Comparison of ENCODE assay signal across 9 cellular contexts in the genomic region with DNA sequence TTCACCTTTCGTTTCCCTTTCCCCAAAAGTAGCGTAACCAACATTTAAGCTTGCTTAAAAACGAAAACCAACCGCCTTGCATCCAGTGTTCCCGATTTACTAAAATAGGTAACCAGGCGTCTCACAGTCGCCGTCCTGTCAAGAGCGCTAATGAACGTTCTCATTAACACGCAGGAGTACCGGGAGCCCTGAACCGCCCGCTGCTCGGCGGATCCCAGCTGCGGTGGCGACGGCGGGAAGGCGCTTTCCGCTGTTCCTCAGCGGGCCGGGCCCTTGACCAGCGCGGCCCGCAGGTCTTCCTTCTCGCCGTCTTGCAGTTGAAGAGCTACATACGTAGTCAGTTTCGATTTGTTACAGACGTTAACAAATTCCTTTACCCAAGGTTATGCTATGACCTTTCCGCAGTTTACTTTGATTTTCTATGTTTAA. TPM values are rescaled to one million over a fixed set of nuclear protein-coding genes. Genes with fewer than 3 reads are reported as not detected.
A peak's percentile ranks its signal among the peaks of the same experiment; 100 is the strongest.
DNase-seq lines count a peak whose midpoint lies in the region; ATAC-seq, FAIRE-seq and TF ChIP-seq lines count a peak whose summit lies in the region.
"Had no signal": no experiment of that assay in that cellular context is flagged by ENCODE, and none has a peak within 500 bp of the region (broad histone marks: within the 10 kb centered on the region; RNA-seq: fewer than 3 reads in every experiment).

No MANE protein-coding gene starts in this region.

- H3K27me3 ChIP-seq in tibial artery = peaks cover 0 to 92% of the 10 kb centered on the region in 2 donors

- FAIRE-seq in HTR-8/SVneo (lab: Jason Lieb, UNC) = no peak

- H3K27ac ChIP-seq in tibial artery = no peak overlapping the region

- intact Hi-C loops in tibial artery (cut with DNase I; ENCODE audit: low total_unique reads) = no loop called here

- H3K36me3 Mint-ChIP-seq in activated T-cell treated with anti-CD3 and anti-CD28 coated beads, Interleukin-2, amount 50 U/mL, for 4 hours (ENCODE audit: insufficient read depth) = no peaks in the 10 kb centered on the region
- no peaks in the 10 kb centered on the region for H3K36me3 Mint-ChIP-seq in activated naive CD8-positive, alpha-beta T cell treated with anti-CD3 and anti-CD28 coated beads for 36 hours

- no peaks in the 10 kb centered on the region for H3K9me3 Mint-ChIP-seq in activated T-cell treated with anti-CD3 and anti-CD28 coated beads, Interleukin-2, amount 50 U/mL, for 4 hours
- no peaks in the 10 kb centered on the region for H3K9me3 Mint-ChIP-seq in activated naive CD8-positive, alpha-beta T cell treated with anti-CD3 and anti-CD28 coated beads for 36 hours

- no peak overlapping the region for H3K27ac Mint-ChIP-seq in activated naive CD8-positive, alpha-beta T cell treated with anti-CD3 and anti-CD28 coated beads for 36 hours

- H3K9me3 ChIP-seq in tibial artery = peaks cover 6 to 8% (median 8%) of the 10 kb centered on the region in 3 donors

- H3K36me3 ChIP-seq in tibial artery = no peaks in the 10 kb centered on the region

- peaks cover 0 to 26% (median 22%) of the 10 kb centered on the region in 4 donors for H3K4me1 ChIP-seq in tibial artery

- H3K4me1 Mint-ChIP-seq in activated T-cell treated with anti-CD3 and anti-CD28 coated beads, Interleukin-2, amount 50 U/mL, for 4 hours (ENCODE audit: low read depth) = peaks cover 17% of the 10 kb centered on the region
- peaks cover 8% of the 10 kb centered on the region for H3K4me1 Mint-ChIP-seq in activated naive CD8-positive, alpha-beta T cell treated with anti-CD3 and anti-CD28 coated beads for 36 hours

- TF ChIP-seq CTCF in tibial artery (IDR thresholded peaks at IDR 0.05) = no peak

- no peak for ATAC-seq in activated T-cell treated with anti-CD3 and anti-CD28 coated beads, Interleukin-2, amount 50 U/mL, for 4 hours

- peaks cover 63% of the 10 kb centered on the region for H3K27me3 Mint-ChIP-seq in activated T-cell treated with anti-CD3 and anti-CD28 coated beads, Interleukin-2, amount 50 U/mL, for 4 hours (ENCODE audit: low read depth)
- peaks cover 71% of the 10 kb centered on the region for H3K27me3 Mint-ChIP-seq in activated naive CD8-positive, alpha-beta T cell treated with anti-CD3 and anti-CD28 coated beads for 36 hours

- peak overlapping the region; percentile 71 for H3K4me3 Mint-ChIP-seq in activated T-cell treated with anti-CD3 and anti-CD28 coated beads, Interleukin-2, amount 50 U/mL, for 4 hours
- peak overlapping the region; percentile 76 for H3K4me3 Mint-ChIP-seq in activated naive CD8-positive, alpha-beta T cell treated with anti-CD3 and anti-CD28 coated beads for 36 hours

- DNase-seq in activated T-cell treated with anti-CD3 and anti-CD28 coated beads, Interleukin-2, amount 50 U/mL, for 4 hours = no peak
- DNase-seq in activated T-cell treated with anti-CD3 and anti-CD28 coated beads for 4 hours (no peak), kidney tubule cell (ENCODE audit: low spot score) (peak; percentile 19), tibial artery (no peak), HTR-8/SVneo (ENCODE audit: insufficient read length, low spot score) (no peak), COR-L47 (lab: John Stamatoyannopoulos, UW) (no peak)
- no peak for DNase-seq in activated naive CD8-positive, alpha-beta T cell treated with anti-CD3 and anti-CD28 coated beads for 36 hours
- DNase-seq in stimulated activated CD4-positive, alpha-beta T cell treated with anti-CD3 and anti-CD28 coated beads, Interleukin-4, amount 100 ng/mL, for 4 hours = no peak

- H3K4me3 ChIP-seq in tibial artery = peak overlapping the region; percentile 18 to 40

RNA-seq across cellular contexts. Expression of gene OLIG1, which starts 2.0 kb away (rescaled TPM):
- not detected for total RNA-seq in activated T-cell treated with anti-CD3 and anti-CD28 coated beads, Interleukin-2, amount 50 U/mL, for 4 hours
- total RNA-seq in activated naive CD8-positive, alpha-beta T cell treated with anti-CD3 and anti-CD28 coated beads for 36 hours = under 1 TPM in 1 of 2 experiments, not detected in 1; 0.21 TPM
- total RNA-seq: T-helper 1 cell treated with Interleukin-12 subunit alpha and Interleukin-12 subunit beta and Interleukin-4 antibody, amounts not matched to agents 30 ng/mL and 1 ng/mL, for 36 hours had no signal

RNA-seq across cellular contexts. Expression of gene OLIG2, which starts 46.2 kb away (rescaled TPM):
- not detected for total RNA-seq in activated T-cell treated with anti-CD3 and anti-CD28 coated beads, Interleukin-2, amount 50 U/mL, for 4 hours
- total RNA-seq in activated naive CD8-positive, alpha-beta T cell treated with anti-CD3 and anti-CD28 coated beads for 36 hours = not detected
- total RNA-seq: T-helper 1 cell treated with Interleukin-12 subunit alpha and Interleukin-12 subunit beta and Interleukin-4 antibody, amounts not matched to agents 30 ng/mL and 1 ng/mL, for 36 hours had no signal
